In the genomic region with DNA sequence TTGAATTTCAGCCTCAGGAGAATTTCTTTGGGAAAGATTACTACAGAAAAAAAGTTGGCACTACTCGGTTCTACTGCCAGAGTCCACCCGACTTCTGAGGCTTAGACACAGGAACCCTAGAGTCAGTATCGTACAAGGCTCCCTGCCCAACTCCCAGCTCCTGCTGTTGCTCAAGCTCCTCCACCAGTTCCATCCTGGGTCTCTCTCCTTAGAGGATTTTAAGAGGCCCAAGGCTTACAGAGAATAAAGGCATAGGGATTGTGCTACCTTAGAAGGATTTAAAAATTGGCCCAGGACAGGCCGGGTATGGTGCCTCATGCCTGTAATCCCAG, we compare ENCODE assay signal across 10 cellular contexts. TPM values are rescaled to one million over a fixed set of nuclear protein-coding genes. Genes with fewer than 3 reads are reported as not detected.
DNase-seq lines count a peak whose midpoint lies in the region; ATAC-seq and TF ChIP-seq lines count a peak whose summit lies in the region.
"Had no signal": no experiment of that assay in that cellular context is flagged by ENCODE, and none has a peak within 500 bp of the region (broad histone marks: within the 10 kb centered on the region; RNA-seq: fewer than 3 reads in every experiment).

No MANE protein-coding gene starts in this region.

- H3K27ac ChIP-seq in hepatocyte (peak overlapping the region; percentile 33), stomach (peak overlapping the region in 4 of 5 donors; percentile 74 to 83 (median 81))
- H3K27ac ChIP-seq: 22Rv1 had no signal

- WGBS in hepatocyte (ENCODE audit: low lambda C conversion rate, missing lambda C conversion rate): 90% methylated on average over 4 of the region's 4 CpGs
- 56 to 62% (median 59%) methylated on average over 4 of the region's 4 CpGs for WGBS in stomach, 5 donors

- no peaks in the 10 kb centered on the region for H3K27me3 Mint-ChIP-seq in T-helper 17 cell

- intact Hi-C loops in stomach (cut with DNase I; ENCODE audit: low total_unique reads): no loop called here
- intact Hi-C loops in left colon (cut with DNase I, micrococcal nuclease): no loop called here

- H3K4me3 ChIP-seq in hepatocyte (no peak overlapping the region), stomach (no peak overlapping the region)

- H3K79me2 ChIP-seq in hepatocyte: no peaks in the 10 kb centered on the region

- H3K9me3 ChIP-seq in T-helper 17 cell (ENCODE audit: control insufficient read depth, low read length, poor library complexity, severe bottlenecking) (no peaks in the 10 kb centered on the region), hepatocyte (ENCODE audit: low read depth) (no peaks in the 10 kb centered on the region), stomach (no peaks in the 10 kb centered on the region)

- no peak for TF ChIP-seq CTCF in hepatocyte (IDR thresholded peaks at IDR 0.05; ENCODE audit: poor library complexity)
- TF ChIP-seq CTCF in stomach (IDR thresholded peaks at IDR 0.05): no peak

- TF ChIP-seq POLR2A in stomach (IDR thresholded peaks at IDR 0.05): no peak

- ATAC-seq in T-helper 17 cell: peak; percentile 46
- no peak for ATAC-seq in left colon
- ATAC-seq: esophagus mucosa had no signal

- no peaks in the 10 kb centered on the region for H3K9me2 ChIP-seq in hepatocyte (replicated peaks; ENCODE audit: insufficient read depth)

- H3K4me1 Mint-ChIP-seq in T-helper 17 cell: peaks cover 18% of the 10 kb centered on the region

- H3K27me3 ChIP-seq in hepatocyte (no peaks in the 10 kb centered on the region), stomach (no peaks in the 10 kb centered on the region)

- H3K4me2 ChIP-seq in hepatocyte: no peak overlapping the region

- H3K4me1 ChIP-seq in hepatocyte (ENCODE audit: insufficient read depth): peaks cover 12% of the 10 kb centered on the region
- H3K4me1 ChIP-seq in stomach: peaks cover 11 to 42% (median 27%) of the 10 kb centered on the region in 4 donors

- H3K27ac Mint-ChIP-seq in T-helper 17 cell: peak overlapping the region; percentile 99

- DNase-seq in DMS 273 (lab: John Stamatoyannopoulos, UW; ENCODE audit: unreplicated experiment) (peak; percentile 34), DMS 273 treated with DMSO at 0.1 percent for 48 hours (lab: John Stamatoyannopoulos, UW) (no peak), T-helper 17 cell (no peak), hepatocyte (ENCODE audit: low spot score) (no peak), stomach (no peak), left colon (no peak), HEK293T (ENCODE audit: extremely low spot score) (no peak), amygdala (lab: John Stamatoyannopoulos, UW) (no peak)

- peak overlapping the region; percentile 59 for H2AFZ ChIP-seq in hepatocyte

- TF ChIP-seq EP300 in stomach (IDR thresholded peaks at IDR 0.05): no peak

- POLR2A ChIA-PET in HEK293T (lab: Yijun Ruan, JAX): interaction anchor here (1.2 to 1.6 kb wide), 4 partner anchors 14 to 72 kb away, joined by 3 to 6 read pairs (median 4); no protein-coding TSS in a partner anchor

- H3K4me3 Mint-ChIP-seq in T-helper 17 cell: peak overlapping the region; percentile 89

- no peaks in the 10 kb centered on the region for H4K20me1 ChIP-seq in hepatocyte (ENCODE audit: insufficient read depth, poor library complexity, severe bottlenecking)

- peaks cover 3% of the 10 kb centered on the region for H3K36me3 Mint-ChIP-seq in T-helper 17 cell (ENCODE audit: low read depth)

- CTCF ChIA-PET in HEK293T (lab: Yijun Ruan, JAX): interaction anchor here (1.0 to 1.2 kb wide), 3 partner anchors 18 to 273 kb away, joined by 3 to 4 read pairs (median 3); no protein-coding TSS in a partner anchor

- H3K36me3 ChIP-seq in hepatocyte (replicated peaks; ENCODE audit: insufficient read depth, low read depth) (no peaks in the 10 kb centered on the region), stomach (no peaks in the 10 kb centered on the region)

TF ChIP-seq in HEK293T, 16 proteins besides CTCF, POLR2A, EP300 and RAD21:
- TF ChIP-seq TARDBP (IDR thresholded peaks at IDR 0.05) (no peak), ELF4 (IDR thresholded peaks at IDR 0.05) (no peak), CTBP1 (IDR thresholded peaks at IDR 0.05; ENCODE audit: borderline replicate concordance) (no peak), SUZ12 (IDR thresholded peaks at IDR 0.05) (no peak), ARNT (IDR thresholded peaks at IDR 0.05) (no peak), L3MBTL2 (conservative IDR thresholded peaks at IDR 0.05) (no peak)
- TF ChIP-seq, protein P1, sequence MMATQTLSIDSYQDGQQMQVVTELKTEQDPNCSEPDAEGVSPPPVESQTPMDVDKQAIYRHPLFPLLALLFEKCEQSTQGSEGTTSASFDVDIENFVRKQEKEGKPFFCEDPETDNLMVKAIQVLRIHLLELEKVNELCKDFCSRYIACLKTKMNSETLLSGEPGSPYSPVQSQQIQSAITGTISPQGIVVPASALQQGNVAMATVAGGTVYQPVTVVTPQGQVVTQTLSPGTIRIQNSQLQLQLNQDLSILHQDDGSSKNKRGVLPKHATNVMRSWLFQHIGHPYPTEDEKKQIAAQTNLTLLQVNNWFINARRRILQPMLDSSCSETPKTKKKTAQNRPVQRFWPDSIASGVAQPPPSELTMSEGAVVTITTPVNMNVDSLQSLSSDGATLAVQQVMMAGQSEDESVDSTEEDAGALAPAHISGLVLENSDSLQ (IDR thresholded peaks at IDR 0.05): no peak

RNA-seq across cellular contexts. Expression of a gene that starts 29.0 kb away (rescaled TPM):
- total RNA-seq in T-helper 17 cell: 10 to 100 TPM; 39.6 to 43.9 TPM
- total RNA-seq in hepatocyte: 23.7 and 29.3 TPM in 2 replicates
- polyA plus RNA-seq in hepatocyte: 47.7 and 48.2 TPM in 2 replicates
- 10 to 100 TPM in 4 of 5 donors, under 1 TPM in 1; 0.87 to 86.2 (median 37.3) TPM for total RNA-seq in stomach
- 10 to 100 TPM; 14.7 to 28.3 (median 20.9) TPM for polyA plus RNA-seq in stomach
- 10 to 100 TPM; 13.3 to 25.7 TPM for total RNA-seq in left colon
